8 cellular contexts compared by ENCODE assay signal in the genomic region with DNA sequence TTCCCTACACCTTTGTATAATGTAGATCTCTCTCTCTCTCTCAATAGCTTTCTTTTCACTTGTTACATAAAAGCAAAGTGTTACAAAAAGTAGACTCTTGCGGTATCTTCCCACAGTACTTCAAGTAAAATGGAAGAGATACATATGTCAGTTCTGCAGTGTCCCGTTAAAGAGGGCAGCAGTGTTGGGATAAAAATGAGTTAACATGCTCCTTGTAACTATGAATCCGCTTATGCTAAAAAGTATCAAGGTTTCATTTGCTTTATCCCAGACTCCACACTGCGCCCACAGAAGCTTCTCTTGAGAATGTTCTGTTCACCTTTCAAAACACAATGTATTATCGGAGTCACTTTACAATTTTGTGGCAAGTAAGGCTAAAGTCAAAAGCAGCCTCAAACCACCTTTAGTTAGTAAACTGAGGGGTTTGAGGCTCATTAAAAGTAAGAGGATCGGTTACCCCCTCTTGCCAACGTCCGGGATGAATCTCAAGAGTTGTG.
DNase-seq lines count a peak whose midpoint lies in the region; ATAC-seq lines count a peak whose summit lies in the region.

No MANE protein-coding gene starts in this region.

- peaks cover 44% of the 10 kb centered on the region for H3K36me3 Mint-ChIP-seq in activated T-cell treated with anti-CD3 and anti-CD28 coated beads, Interleukin-2, amount 50 U/mL, for 24 hours (ENCODE audit: low read depth)
- H3K36me3 Mint-ChIP-seq in activated naive CD8-positive, alpha-beta T cell treated with anti-CD3 and anti-CD28 coated beads, Interleukin-2, amount 50 U/mL, for 24 hours (ENCODE audit: low read depth), result peaks cover 18% of the 10 kb centered on the region
- H3K36me3 Mint-ChIP-seq in stimulated activated naive B cell treated with anti-CD40 and anti-IgM and Interleukin-4, amounts not matched to agents 10 μg/mL and 1 μg/mL and 100 μg/mL, for 72 hours, result peaks cover 2 to 5% of the 10 kb centered on the region in 2 donors

- no peak for DNase-seq in activated T-cell treated with anti-CD3 and anti-CD28 coated beads, Interleukin-2, amount 50 U/mL, for 24 hours
- DNase-seq in activated T-cell treated with anti-CD3 and anti-CD28 coated beads, Interleukin-2, amount 50 U/mL, for 1 hour, result no peak
- no peak for DNase-seq in activated naive CD8-positive, alpha-beta T cell treated with anti-CD3 and anti-CD28 coated beads, Interleukin-2, amount 50 U/mL, for 24 hours
- no peak for DNase-seq in stimulated activated naive B cell treated with anti-CD40 and anti-IgM and Interleukin-4, amounts not matched to agents 10 μg/mL and 1 μg/mL and 100 μg/mL, for 72 hours

- peak overlapping the region; percentile 89 for H3K4me3 Mint-ChIP-seq in activated T-cell treated with anti-CD3 and anti-CD28 coated beads, Interleukin-2, amount 50 U/mL, for 24 hours
- H3K4me3 Mint-ChIP-seq in activated naive CD8-positive, alpha-beta T cell treated with anti-CD3 and anti-CD28 coated beads, Interleukin-2, amount 50 U/mL, for 24 hours, result peak overlapping the region; percentile 97
- peak overlapping the region; percentile 90 to 93 for H3K4me3 Mint-ChIP-seq in stimulated activated naive B cell treated with anti-CD40 and anti-IgM and Interleukin-4, amounts not matched to agents 10 μg/mL and 1 μg/mL and 100 μg/mL, for 72 hours

- ATAC-seq in HG03520 (IDR thresholded peaks at IDR 0.05; ENCODE audit: unreplicated experiment) (peak; percentile 0), HG03139 (IDR thresholded peaks at IDR 0.05; ENCODE audit: unreplicated experiment) (no peak), HG03457 (IDR thresholded peaks at IDR 0.05; ENCODE audit: unreplicated experiment) (no peak)
- no peak for ATAC-seq in activated naive CD8-positive, alpha-beta T cell treated with anti-CD3 and anti-CD28 coated beads, Interleukin-2, amount 50 U/mL, for 24 hours
- peak in 1 of 2 donors; percentile 0 for ATAC-seq in stimulated activated naive B cell treated with anti-CD40 and anti-IgM and Interleukin-4, amounts not matched to agents 10 μg/mL and 1 μg/mL and 100 μg/mL, for 72 hours (replicated peaks)

- H3K9me3 ChIP-seq in iPS-18c (ENCODE audit: control insufficient read depth, insufficient read depth, low read length), result no peaks in the 10 kb centered on the region

- H3K4me1 Mint-ChIP-seq in activated T-cell treated with anti-CD3 and anti-CD28 coated beads, Interleukin-2, amount 50 U/mL, for 24 hours (ENCODE audit: low read depth), result peaks cover 36% of the 10 kb centered on the region
- peaks cover 29% of the 10 kb centered on the region for H3K4me1 Mint-ChIP-seq in activated naive CD8-positive, alpha-beta T cell treated with anti-CD3 and anti-CD28 coated beads, Interleukin-2, amount 50 U/mL, for 24 hours
- peaks cover 11 to 12% of the 10 kb centered on the region in 2 donors for H3K4me1 Mint-ChIP-seq in stimulated activated naive B cell treated with anti-CD40 and anti-IgM and Interleukin-4, amounts not matched to agents 10 μg/mL and 1 μg/mL and 100 μg/mL, for 72 hours

- peak overlapping the region; percentile 85 for H3K4me3 ChIP-seq in iPS-18c (ENCODE audit: insufficient read depth, low read depth, low read length)

- peak overlapping the region; percentile 94 for H3K27ac Mint-ChIP-seq in activated T-cell treated with anti-CD3 and anti-CD28 coated beads, Interleukin-2, amount 50 U/mL, for 24 hours
- H3K27ac Mint-ChIP-seq in activated naive CD8-positive, alpha-beta T cell treated with anti-CD3 and anti-CD28 coated beads, Interleukin-2, amount 50 U/mL, for 24 hours, result peak overlapping the region; percentile 91
- H3K27ac Mint-ChIP-seq in stimulated activated naive B cell treated with anti-CD40 and anti-IgM and Interleukin-4, amounts not matched to agents 10 μg/mL and 1 μg/mL and 100 μg/mL, for 72 hours, result peak overlapping the region; percentile 96

- H3K27me3 Mint-ChIP-seq in activated T-cell treated with anti-CD3 and anti-CD28 coated beads, Interleukin-2, amount 50 U/mL, for 24 hours, result no peaks in the 10 kb centered on the region
- H3K27me3 Mint-ChIP-seq in activated naive CD8-positive, alpha-beta T cell treated with anti-CD3 and anti-CD28 coated beads, Interleukin-2, amount 50 U/mL, for 24 hours, result no peaks in the 10 kb centered on the region
- no peaks in the 10 kb centered on the region for H3K27me3 Mint-ChIP-seq in stimulated activated naive B cell treated with anti-CD40 and anti-IgM and Interleukin-4, amounts not matched to agents 10 μg/mL and 1 μg/mL and 100 μg/mL, for 72 hours

- no peaks in the 10 kb centered on the region for H3K9me3 Mint-ChIP-seq in activated T-cell treated with anti-CD3 and anti-CD28 coated beads, Interleukin-2, amount 50 U/mL, for 24 hours
- no peaks in the 10 kb centered on the region for H3K9me3 Mint-ChIP-seq in activated naive CD8-positive, alpha-beta T cell treated with anti-CD3 and anti-CD28 coated beads, Interleukin-2, amount 50 U/mL, for 24 hours
- H3K9me3 Mint-ChIP-seq in stimulated activated naive B cell treated with anti-CD40 and anti-IgM and Interleukin-4, amounts not matched to agents 10 μg/mL and 1 μg/mL and 100 μg/mL, for 72 hours, result no peaks in the 10 kb centered on the region
